In the genomic region with DNA sequence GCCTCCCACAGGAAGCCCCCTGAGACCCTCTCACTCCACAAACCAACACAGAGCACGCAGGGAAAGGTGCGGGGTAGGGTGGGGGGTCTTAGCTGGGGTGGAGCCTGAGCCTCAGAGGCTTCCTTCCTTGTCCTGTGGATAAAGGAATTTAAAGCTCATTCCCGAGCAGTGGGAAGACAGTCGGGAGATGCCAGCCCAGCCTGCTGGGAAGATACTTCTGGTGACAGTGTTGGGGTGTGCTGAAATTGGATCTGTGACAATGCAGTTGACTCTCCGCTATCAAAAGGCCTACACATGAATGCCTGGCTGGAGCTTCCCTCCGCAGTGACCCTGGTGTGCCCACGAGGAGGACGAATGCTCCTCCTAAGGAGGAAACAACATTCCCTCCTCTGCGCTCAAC, we compare ENCODE assay signal across 19 cellular contexts. TPM values are rescaled to one million over a fixed set of nuclear protein-coding genes. Genes with fewer than 3 reads are reported as not detected.
"Had no signal": no experiment of that assay in that cellular context is flagged by ENCODE, and none has a peak within 500 bp of the region (broad histone marks: within the 10 kb centered on the region; RNA-seq: fewer than 3 reads in every experiment).

No MANE protein-coding gene starts in this region.

- H3K9me3 ChIP-seq: ascending aorta, gastroesophageal sphincter, heart right ventricle, mucosa of descending colon, thoracic aorta, upper lobe of left lung had no signal

- H3K4me1 Mint-ChIP-seq: memory B cell; naive B cell; stimulated activated naive B cell treated with anti-CD40 and anti-IgM and Interleukin-4, amounts not matched to agents 10 μg/mL and 1 μg/mL and 100 μg/mL, for 72 hours had no signal

- H3K27ac ChIP-seq: ascending aorta, coronary artery, gastroesophageal sphincter, heart right ventricle, parathyroid adenoma, thoracic aorta, upper lobe of left lung had no signal

- H3K27ac Mint-ChIP-seq: activated CD4-positive, alpha-beta T cell treated with anti-CD3 and anti-CD28 coated beads, Interleukin-2, amount 10 ng/mL, durations not matched to agents 24 days and 14 days; activated T-helper 17 cell treated with anti-CD3 and anti-CD28 coated beads, Interleukin-2, amount 50 U/mL, for 72 hours; memory B cell; naive B cell; stimulated activated naive B cell treated with anti-CD40 and anti-IgM and Interleukin-4, amounts not matched to agents 10 μg/mL and 1 μg/mL and 100 μg/mL, for 72 hours; T-helper 2 cell treated with Interferon-gamma antibody and Interleukin-4, amounts not matched to agents 5 μg/mL and 100 μg/mL, for 36 hours had no signal

- H3K36me3 Mint-ChIP-seq: memory B cell; naive B cell; stimulated activated naive B cell treated with anti-CD40 and anti-IgM and Interleukin-4, amounts not matched to agents 10 μg/mL and 1 μg/mL and 100 μg/mL, for 72 hours had no signal

- H3K9me3 Mint-ChIP-seq: activated CD4-positive, alpha-beta T cell treated with anti-CD3 and anti-CD28 coated beads, Interleukin-2, amount 10 ng/mL, durations not matched to agents 24 days and 14 days; activated T-helper 17 cell treated with anti-CD3 and anti-CD28 coated beads, Interleukin-2, amount 50 U/mL, for 72 hours; memory B cell; stimulated activated naive B cell treated with anti-CD40 and anti-IgM and Interleukin-4, amounts not matched to agents 10 μg/mL and 1 μg/mL and 100 μg/mL, for 72 hours; T-helper 2 cell treated with Interferon-gamma antibody and Interleukin-4, amounts not matched to agents 5 μg/mL and 100 μg/mL, for 36 hours had no signal

- H3K79me2 ChIP-seq: parathyroid adenoma had no signal

- H2AFZ ChIP-seq: parathyroid adenoma had no signal

- H3K4me3 ChIP-seq: ascending aorta, coronary artery, gastroesophageal sphincter, heart right ventricle, mucosa of descending colon, thoracic aorta, upper lobe of left lung had no signal

- H3K27me3 ChIP-seq: ascending aorta, upper lobe of left lung had no signal

- DNase-seq: activated CD4-positive, alpha-beta T cell treated with anti-CD3 and anti-CD28 coated beads, Interleukin-2, amount 10 ng/mL, durations not matched to agents 24 days and 14 days; activated CD4-positive, CD25-positive, alpha-beta regulatory T cell; activated naive CD4-positive, alpha-beta T cell treated with Interleukin-2 at 50 U/mL for 16 hours; heart right ventricle; mucosa of descending colon; naive B cell; stimulated activated CD4-positive, alpha-beta T cell treated with anti-CD3 and anti-CD28 coated beads, Interleukin-4, amount 100 ng/mL, for 24 hours; stimulated activated naive B cell treated with anti-CD40 and anti-IgM and Interleukin-4, amounts not matched to agents 10 μg/mL and 1 μg/mL and 100 μg/mL, for 72 hours; upper lobe of left lung had no signal

- H3K4me3 Mint-ChIP-seq: activated CD4-positive, alpha-beta T cell treated with anti-CD3 and anti-CD28 coated beads, Interleukin-2, amount 10 ng/mL, durations not matched to agents 24 days and 14 days; activated T-helper 17 cell treated with anti-CD3 and anti-CD28 coated beads, Interleukin-2, amount 50 U/mL, for 72 hours; memory B cell; naive B cell; stimulated activated naive B cell treated with anti-CD40 and anti-IgM and Interleukin-4, amounts not matched to agents 10 μg/mL and 1 μg/mL and 100 μg/mL, for 72 hours; T-helper 2 cell treated with Interferon-gamma antibody and Interleukin-4, amounts not matched to agents 5 μg/mL and 100 μg/mL, for 36 hours had no signal

- H3K36me3 ChIP-seq: ascending aorta, gastroesophageal sphincter, heart right ventricle, thoracic aorta, upper lobe of left lung had no signal

- H3K27me3 Mint-ChIP-seq: activated CD4-positive, alpha-beta T cell treated with anti-CD3 and anti-CD28 coated beads, Interleukin-2, amount 10 ng/mL, durations not matched to agents 24 days and 14 days; activated T-helper 17 cell treated with anti-CD3 and anti-CD28 coated beads, Interleukin-2, amount 50 U/mL, for 72 hours; memory B cell had no signal

- H3K4me1 ChIP-seq: ascending aorta, gastroesophageal sphincter, heart right ventricle, parathyroid adenoma, upper lobe of left lung had no signal

- H3K9ac ChIP-seq: parathyroid adenoma had no signal

RNA-seq across cellular contexts. Expression of a gene that starts 45.5 kb away (rescaled TPM):
- total RNA-seq: ascending aorta, esophagus mucosa, SK-MEL-5 had no signal
